15 cellular contexts compared by ENCODE assay signal in the genomic region with DNA sequence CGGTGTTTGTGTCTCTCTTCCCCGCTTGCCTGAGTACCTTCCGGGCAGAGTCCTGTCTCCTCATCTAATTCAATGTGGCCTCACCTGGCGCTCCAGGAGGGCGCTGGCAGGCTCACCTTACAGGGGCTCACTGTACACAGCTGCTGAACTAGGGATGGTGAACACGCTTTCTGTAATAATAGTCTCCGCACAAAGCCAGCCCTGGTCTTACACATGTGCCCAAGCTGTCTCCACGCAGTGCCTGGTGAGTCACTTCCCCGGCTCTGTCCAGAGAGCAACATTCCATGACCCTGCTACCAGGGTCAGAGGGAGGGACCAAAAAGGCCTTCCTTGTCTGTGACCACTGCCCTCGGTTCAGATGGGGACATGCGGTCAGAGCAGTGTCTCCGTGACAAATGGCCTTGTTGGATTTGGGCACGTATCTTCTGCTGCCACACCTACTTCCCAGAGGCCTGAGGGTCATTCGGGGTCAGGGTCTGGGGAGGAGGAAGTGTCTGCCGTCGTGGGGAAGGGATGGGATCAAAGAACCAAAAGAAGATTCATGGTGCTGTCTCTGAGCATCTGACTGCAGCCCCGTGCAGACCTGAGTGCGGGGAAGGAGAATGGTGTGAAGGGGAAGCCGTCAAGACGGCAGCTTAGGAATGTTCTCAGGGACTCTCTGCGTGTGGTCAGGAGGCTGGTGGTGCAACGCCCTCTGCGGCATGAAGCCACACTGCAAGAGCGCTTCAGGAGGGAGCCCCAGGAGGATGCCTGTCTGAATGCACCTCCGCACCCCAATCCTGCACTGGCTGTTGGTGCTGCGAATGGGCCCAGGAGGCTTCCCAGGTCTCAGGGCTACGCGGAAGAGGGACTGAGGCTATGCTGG.
A peak's percentile ranks its signal among the peaks of the same experiment; 100 is the strongest.
DNase-seq lines count a peak whose midpoint lies in the region; ATAC-seq and TF ChIP-seq lines count a peak whose summit lies in the region.
"Had no signal": no experiment of that assay in that cellular context is flagged by ENCODE, and none has a peak within 500 bp of the region (broad histone marks: within the 10 kb centered on the region; RNA-seq: fewer than 3 reads in every experiment).

No MANE protein-coding gene starts in this region.

- no peak for DNase-seq in AG04449 (ENCODE audit: low read depth, low spot score)
- DNase-seq in MG63: peak; percentile 36
- peak; percentile 88 for DNase-seq in fibroblast of mammary gland (ENCODE audit: low read depth)
- DNase-seq in myocyte (ENCODE audit: low read depth): peak; percentile 99
- no peak for DNase-seq in NCI-H2081 treated with DMSO at 0.1 percent for 48 hours (lab: John Stamatoyannopoulos, UW)
- DNase-seq in amygdala (lab: John Stamatoyannopoulos, UW): no peak
- no peak for DNase-seq in dorsolateral prefrontal cortex
- DNase-seq: activated T-cell treated with anti-CD3 and anti-CD28 coated beads for 4 hours; GF-D8; GOT3; NCI-H226; stimulated activated CD4-positive, alpha-beta T cell treated with anti-CD3 and anti-CD28 coated beads, Interleukin-12 subunit alpha, Interleukin-12 subunit beta, amount 100 ng/mL, for 4 hours had no signal

- POLR2A ChIA-PET in AG04449 (lab: Yijun Ruan, JAX): no interaction called here

- H3K27ac ChIP-seq in dorsolateral prefrontal cortex: no peak overlapping the region
- H3K27ac ChIP-seq: RWPE1, VCaP had no signal

- no peak for ATAC-seq in HG02981 (IDR thresholded peaks at IDR 0.05; ENCODE audit: unreplicated experiment)

- H3K27me3 ChIP-seq in MG63: no peaks in the 10 kb centered on the region
- H3K27me3 ChIP-seq in dorsolateral prefrontal cortex: no peaks in the 10 kb centered on the region

- intact Hi-C loops in dorsolateral prefrontal cortex (cut with DNase I): no loop called here

- CTCF ChIA-PET in AG04449 (lab: Yijun Ruan, JAX): interaction anchor here (1.1 kb wide), 1 partner anchor 11 kb away, joined by 4 read pairs; no protein-coding TSS in a partner anchor

- no peak overlapping the region for H3K4me3 ChIP-seq in AG04449 (ENCODE audit: low read depth, low read length)
- H3K4me3 ChIP-seq in MG63: no peak overlapping the region
- H3K4me3 ChIP-seq in fibroblast of mammary gland (ENCODE audit: control insufficient read depth, low read depth, low read length): no peak overlapping the region
- H3K4me3 ChIP-seq in dorsolateral prefrontal cortex: no peak overlapping the region

- no peaks in the 10 kb centered on the region for H3K9me3 ChIP-seq in MG63

- TF ChIP-seq CTCF in AG04449 (IDR thresholded peaks at IDR 0.05; ENCODE audit: insufficient read depth, low read length, missing control alignments) (peak; percentile 3), fibroblast of mammary gland (conservative IDR thresholded peaks at IDR 0.05; ENCODE audit: control insufficient read depth, insufficient read depth, low read depth, low read length) (no peak), dorsolateral prefrontal cortex (IDR thresholded peaks at IDR 0.05 in 54 of 56, conservative IDR thresholded peaks at IDR 0.05 in 2 of 56; ENCODE audit: low read depth in 1 of 56, partially characterized antibody in 56 of 56) (no peak)

- peaks cover 94% of the 10 kb centered on the region for H3K36me3 ChIP-seq in MG63

Comparison
In these comparisons a context has a peak if more than half of its experiments do, and no peak if none do; other contexts are left out.
1. DNase-seq: peak in MG63 (single experiment), fibroblast of mammary gland (single experiment) and myocyte (single experiment); none in AG04449 (single experiment), NCI-H2081 treated with DMSO at 0.1 percent for 48 hours (single experiment), amygdala (0 of 56) and dorsolateral prefrontal cortex (0 of 10).